12 cellular contexts compared by ENCODE assay signal in genomic region chr17:76398523-76399174, GRCh38. TPM values are rescaled to one million over a fixed set of nuclear protein-coding genes. Genes with fewer than 3 reads are reported as not detected.
DNase-seq lines count a peak whose midpoint lies in the region; ATAC-seq and TF ChIP-seq lines count a peak whose summit lies in the region.
"Had no signal": no experiment of that assay in that cellular context is flagged by ENCODE, and none has a peak within 500 bp of the region (broad histone marks: within the 10 kb centered on the region; RNA-seq: fewer than 3 reads in every experiment).

No MANE protein-coding gene starts in this region.

- no peak overlapping the region for H3K27ac Mint-ChIP-seq in activated CD8-positive, alpha-beta memory T cell treated with anti-CD3 and anti-CD28 coated beads, Interleukin-2, amount 10 ng/mL, durations not matched to agents 7 days and 5 days
- H3K27ac Mint-ChIP-seq in stimulated activated naive B cell treated with anti-CD40 and anti-IgM and Interleukin-4, amounts not matched to agents 10 μg/mL and 1 μg/mL and 100 μg/mL, for 72 hours, result no peak overlapping the region

- no peaks in the 10 kb centered on the region for H3K27me3 Mint-ChIP-seq in activated CD8-positive, alpha-beta memory T cell treated with anti-CD3 and anti-CD28 coated beads, Interleukin-2, amount 10 ng/mL, durations not matched to agents 7 days and 5 days
- H3K27me3 Mint-ChIP-seq in stimulated activated naive B cell treated with anti-CD40 and anti-IgM and Interleukin-4, amounts not matched to agents 10 μg/mL and 1 μg/mL and 100 μg/mL, for 72 hours, result no peaks in the 10 kb centered on the region

- H3K27ac ChIP-seq in RWPE1, result peak overlapping the region; percentile 39
- H3K27ac ChIP-seq in colonic mucosa, result no peak overlapping the region
- H3K27ac ChIP-seq: esophagus muscularis mucosa, SK-N-MC, testis had no signal

- DNase-seq in activated CD8-positive, alpha-beta memory T cell treated with anti-CD3 and anti-CD28 coated beads, Interleukin-2, amount 10 ng/mL, durations not matched to agents 7 days and 5 days, result no peak
- no peak for DNase-seq in activated CD8-positive, alpha-beta memory T cell treated with anti-CD3 and anti-CD28 coated beads, Interleukin-2, amount 50 U/mL, for 48 hours
- no peak for DNase-seq in RWPE1 (ENCODE audit: low spot score)
- DNase-seq in kidney glomerular epithelial cell (lab: John Stamatoyannopoulos, UW), result peak; percentile 49
- no peak for DNase-seq in stimulated activated naive B cell treated with anti-CD40 and anti-IgM and Interleukin-4, amounts not matched to agents 10 μg/mL and 1 μg/mL and 100 μg/mL, for 72 hours
- no peak for DNase-seq in colonic mucosa

- no peak overlapping the region for H3K4me3 Mint-ChIP-seq in activated CD8-positive, alpha-beta memory T cell treated with anti-CD3 and anti-CD28 coated beads, Interleukin-2, amount 10 ng/mL, durations not matched to agents 7 days and 5 days
- no peak overlapping the region for H3K4me3 Mint-ChIP-seq in stimulated activated naive B cell treated with anti-CD40 and anti-IgM and Interleukin-4, amounts not matched to agents 10 μg/mL and 1 μg/mL and 100 μg/mL, for 72 hours

- no peaks in the 10 kb centered on the region for H3K9me3 ChIP-seq in colonic mucosa
- H3K9me3 ChIP-seq: Caco-2, esophagus muscularis mucosa, testis had no signal

- intact Hi-C loops in colonic mucosa (cut with DNase I), result no loop called here

- H3K4me3 ChIP-seq in colonic mucosa, result no peak overlapping the region
- H3K4me3 ChIP-seq: esophagus muscularis mucosa, SK-N-MC, testis had no signal

- ATAC-seq in activated CD8-positive, alpha-beta memory T cell treated with anti-CD3 and anti-CD28 coated beads, Interleukin-2, amount 10 ng/mL, durations not matched to agents 7 days and 5 days, result peak; percentile 31
- ATAC-seq in stimulated activated naive B cell treated with anti-CD40 and anti-IgM and Interleukin-4, amounts not matched to agents 10 μg/mL and 1 μg/mL and 100 μg/mL, for 72 hours (replicated peaks), result peak; percentile 18 to 31
- no peak for ATAC-seq in GM19351 (IDR thresholded peaks at IDR 0.05; ENCODE audit: unreplicated experiment)
- ATAC-seq in HG03097 (IDR thresholded peaks at IDR 0.05; ENCODE audit: low FRiP score, unreplicated experiment), result no peak

- H3K36me3 Mint-ChIP-seq in activated CD8-positive, alpha-beta memory T cell treated with anti-CD3 and anti-CD28 coated beads, Interleukin-2, amount 10 ng/mL, durations not matched to agents 7 days and 5 days, result peaks cover 10% of the 10 kb centered on the region
- H3K36me3 Mint-ChIP-seq in stimulated activated naive B cell treated with anti-CD40 and anti-IgM and Interleukin-4, amounts not matched to agents 10 μg/mL and 1 μg/mL and 100 μg/mL, for 72 hours, result peaks cover 49 to 69% of the 10 kb centered on the region in 2 donors

- H3K4me1 Mint-ChIP-seq in activated CD8-positive, alpha-beta memory T cell treated with anti-CD3 and anti-CD28 coated beads, Interleukin-2, amount 10 ng/mL, durations not matched to agents 7 days and 5 days, result no peaks in the 10 kb centered on the region
- H3K4me1 Mint-ChIP-seq in stimulated activated naive B cell treated with anti-CD40 and anti-IgM and Interleukin-4, amounts not matched to agents 10 μg/mL and 1 μg/mL and 100 μg/mL, for 72 hours, result peaks cover 4 to 7% of the 10 kb centered on the region in 2 donors

- no peaks in the 10 kb centered on the region for H3K9me3 Mint-ChIP-seq in activated CD8-positive, alpha-beta memory T cell treated with anti-CD3 and anti-CD28 coated beads, Interleukin-2, amount 10 ng/mL, durations not matched to agents 7 days and 5 days (ENCODE audit: low read depth)
- no peaks in the 10 kb centered on the region for H3K9me3 Mint-ChIP-seq in stimulated activated naive B cell treated with anti-CD40 and anti-IgM and Interleukin-4, amounts not matched to agents 10 μg/mL and 1 μg/mL and 100 μg/mL, for 72 hours

- POLR2A ChIA-PET in RWPE1 (lab: Yijun Ruan, JAX; ENCODE audit: low non-redundant PET), result no interaction called here

- no peak for TF ChIP-seq CTCF in RWPE1 (conservative IDR thresholded peaks at IDR 0.05; ENCODE audit: low read depth)
- TF ChIP-seq CTCF in colonic mucosa (IDR thresholded peaks at IDR 0.05), result no peak

- no peaks in the 10 kb centered on the region for H3K4me1 ChIP-seq in colonic mucosa
- H3K4me1 ChIP-seq: Caco-2 had no signal

- peaks cover 9% of the 10 kb centered on the region for H3K36me3 ChIP-seq in colonic mucosa

- CTCF ChIA-PET in activated CD8-positive, alpha-beta memory T cell treated with anti-CD3 and anti-CD28 coated beads, Interleukin-2, amount 10 ng/mL, durations not matched to agents 7 days and 5 days (lab: Charles Lee), result interaction anchor here (0.6 to 8.5 kb wide), 59 partner anchors 9 to 602 kb away, joined by 3 to 171 read pairs (median 5); partner anchors contain the start of genes PRPSAP1, QRICH2, RHBDF2 and SPHK1
- CTCF ChIA-PET in RWPE1 (lab: Yijun Ruan, JAX), result interaction anchor here (0.5 to 3.4 kb wide), 20 partner anchors 10 to 389 kb away, joined by 3 to 30 read pairs (median 5); partner anchors contain the start of genes PRPSAP1, QRICH2, RHBDF2 and SPHK1

- H3K9ac ChIP-seq in colonic mucosa (ENCODE audit: low read depth in 2 of 2, low read length in 2 of 2), result no peak overlapping the region

- no peaks in the 10 kb centered on the region for H3K27me3 ChIP-seq in colonic mucosa
- H3K27me3 ChIP-seq: esophagus muscularis mucosa, testis had no signal

RNA-seq across cellular contexts. Expression of gene SPHK1, which starts 14.2 kb away (rescaled TPM):
- 1 to 10 TPM; 5.4 to 8.4 TPM for total RNA-seq in activated CD8-positive, alpha-beta memory T cell treated with anti-CD3 and anti-CD28 coated beads, Interleukin-2, amount 10 ng/mL, durations not matched to agents 7 days and 5 days
- 1 to 10 TPM; 2.1 to 3.3 TPM for total RNA-seq in colonic mucosa

RNA-seq across cellular contexts. Expression of gene PRPSAP1, which starts 44.9 kb away (rescaled TPM):
- total RNA-seq in activated CD8-positive, alpha-beta memory T cell treated with anti-CD3 and anti-CD28 coated beads, Interleukin-2, amount 10 ng/mL, durations not matched to agents 7 days and 5 days, result 10 to 100 TPM; 63.9 to 64.7 TPM
- 10 to 100 TPM; 60.7 to 70.0 TPM for total RNA-seq in colonic mucosa

RNA-seq across cellular contexts. Expression of gene UBE2O, which starts 54.3 kb away (rescaled TPM):
- total RNA-seq in activated CD8-positive, alpha-beta memory T cell treated with anti-CD3 and anti-CD28 coated beads, Interleukin-2, amount 10 ng/mL, durations not matched to agents 7 days and 5 days, result 10 to 100 TPM; 30.2 to 34.7 TPM
- total RNA-seq in colonic mucosa, result 10 to 100 TPM; 17.5 to 25.2 TPM

Comparison
In these comparisons a context has a peak if more than half of its experiments do, and no peak if none do; other contexts are left out.
1. ATAC-seq: peak in activated CD8-positive, alpha-beta memory T cell treated with anti-CD3 and anti-CD28 coated beads, Interleukin-2, amount 10 ng/mL, durations not matched to agents 7 days and 5 days (single experiment) and stimulated activated naive B cell treated with anti-CD40 and anti-IgM and Interleukin-4, amounts not matched to agents 10 μg/mL and 1 μg/mL and 100 μg/mL, for 72 hours (2 of 2); none in GM19351 (single experiment) and HG03097 (single experiment).